1 cellular context compared by ENCODE assay signal in the genomic region with DNA sequence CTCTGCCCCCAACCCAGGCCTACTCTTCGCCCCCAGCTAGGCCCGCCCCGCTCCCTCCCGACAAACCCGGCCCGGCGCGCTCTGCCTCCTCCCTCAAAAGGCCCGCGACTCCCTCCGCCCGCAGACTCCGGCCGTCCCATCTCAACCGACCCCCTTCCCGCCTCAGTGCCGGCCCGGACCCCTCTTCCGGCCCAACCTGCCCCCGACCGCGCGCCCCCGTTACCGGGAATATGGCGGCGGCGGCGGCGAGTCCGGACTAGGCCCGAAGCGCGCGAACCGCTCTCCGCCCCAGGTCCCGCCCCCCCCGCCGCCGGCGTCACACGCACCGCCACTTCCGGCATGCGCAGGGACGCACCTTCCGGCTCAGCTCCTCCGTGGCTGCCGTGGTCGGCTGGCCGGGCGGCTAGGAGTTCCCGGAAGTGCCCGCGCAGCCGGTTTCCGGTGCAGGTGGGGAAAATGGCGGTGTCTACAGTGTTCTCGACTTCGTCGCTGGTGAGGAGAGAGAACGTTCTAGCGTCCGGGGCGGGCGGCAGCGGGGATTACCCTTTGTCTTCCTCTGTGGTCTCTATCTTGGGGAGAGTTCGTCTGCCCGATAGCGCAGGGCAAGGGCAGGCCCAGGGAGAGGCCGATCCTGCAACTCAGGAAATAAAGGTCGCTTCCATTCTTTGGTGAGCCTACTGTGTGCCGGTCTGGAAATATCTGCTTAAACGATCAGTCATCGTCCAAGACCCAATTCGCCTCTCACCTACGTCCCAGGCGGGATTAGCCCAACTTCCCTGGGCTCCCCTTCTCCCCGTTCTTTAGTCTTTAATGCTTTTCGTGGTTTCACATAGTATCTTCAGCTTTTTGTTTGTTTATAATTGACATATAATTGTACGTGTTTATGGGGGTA.
TF ChIP-seq lines count a peak whose summit lies in the region.

A gene with protein sequence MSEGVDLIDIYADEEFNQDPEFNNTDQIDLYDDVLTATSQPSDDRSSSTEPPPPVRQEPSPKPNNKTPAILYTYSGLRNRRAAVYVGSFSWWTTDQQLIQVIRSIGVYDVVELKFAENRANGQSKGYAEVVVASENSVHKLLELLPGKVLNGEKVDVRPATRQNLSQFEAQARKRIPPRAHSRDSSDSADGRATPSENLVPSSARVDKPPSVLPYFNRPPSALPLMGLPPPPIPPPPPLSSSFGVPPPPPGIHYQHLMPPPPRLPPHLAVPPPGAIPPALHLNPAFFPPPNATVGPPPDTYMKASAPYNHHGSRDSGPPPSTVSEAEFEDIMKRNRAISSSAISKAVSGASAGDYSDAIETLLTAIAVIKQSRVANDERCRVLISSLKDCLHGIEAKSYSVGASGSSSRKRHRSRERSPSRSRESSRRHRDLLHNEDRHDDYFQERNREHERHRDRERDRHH (minus strand): TSS at position 285 of the 892 bp plus-strand sequence. CDS start 740 bp downstream, outside the sequence.
A gene (plus strand): TSS at position 434 of the 892 bp plus-strand sequence. CDS start 23 bp downstream, at position 457.

TF ChIP-seq in HEK293, 187 proteins besides CTCF, POLR2A, EP300 and RAD21 (continued from another document):
- TF ChIP-seq ZNF174 (tag by site-specific recombination; IDR thresholded peaks at IDR 0.05) (no peak), KLF9 (tag by site-specific recombination; IDR thresholded peaks at IDR 0.05; ENCODE audit: low read depth) (peak; percentile 85), ZNF350 (tag by site-specific recombination; IDR thresholded peaks at IDR 0.05) (no peak), ZNF521 (tag by site-specific recombination; IDR thresholded peaks at IDR 0.05) (no peak), ZNF501 (tag by site-specific recombination; IDR thresholded peaks at IDR 0.05) (peak; percentile 95; the same call in 1 of the 2 replicates), HOXC10 (CRISPR knock-in tag; IDR thresholded peaks at IDR 0.05) (no peak), ZNF214 (tag by site-specific recombination; IDR thresholded peaks at IDR 0.05; ENCODE audit: borderline replicate concordance) (no peak), ZEB2 (tag by site-specific recombination; IDR thresholded peaks at IDR 0.05) (peak; percentile 95), ZNF624 (tag by site-specific recombination; IDR thresholded peaks at IDR 0.05) (no peak), ZNF24 (tag by site-specific recombination; IDR thresholded peaks at IDR 0.05) (no peak), ZNF324 (tag by site-specific recombination; IDR thresholded peaks at IDR 0.05) (peak; percentile 61; the same call in 1 of the 2 replicates), ZXDB (tag by site-specific recombination; IDR thresholded peaks at IDR 0.05) (peak; percentile 86), KLF7 (tag by site-specific recombination; IDR thresholded peaks at IDR 0.05; ENCODE audit: borderline replicate concordance) (no peak), ZNF175 (tag by site-specific recombination; IDR thresholded peaks at IDR 0.05) (no peak), SCRT2 (tag by site-specific recombination; IDR thresholded peaks at IDR 0.05) (0 out of 2 replicates have a peak, but pooled peaks have one; percentile 27), ZNF202 (tag by site-specific recombination; IDR thresholded peaks at IDR 0.05; ENCODE audit: borderline replicate concordance) (no peak), GLI4 (tag by site-specific recombination; IDR thresholded peaks at IDR 0.05) (peak; percentile 80; the same call in 1 of the 2 replicates), ZFP3 (tag by site-specific recombination; IDR thresholded peaks at IDR 0.05; ENCODE audit: low read depth) (no peak), ZSCAN23 (tag by site-specific recombination; IDR thresholded peaks at IDR 0.05) (no peak), ZBTB21 (tag by site-specific recombination; IDR thresholded peaks at IDR 0.05) (no peak), GLIS1 (tag by site-specific recombination; IDR thresholded peaks at IDR 0.05) (no peak), ZIC2 (tag by site-specific recombination; IDR thresholded peaks at IDR 0.05) (peak; percentile 35; the same call in 1 of the 2 replicates), ZNF184 (tag by site-specific recombination; IDR thresholded peaks at IDR 0.05) (no peak), ZNF391 (tag by site-specific recombination; IDR thresholded peaks at IDR 0.05; ENCODE audit: borderline replicate concordance, low read depth) (peak; percentile 87), ZNF416 (tag by site-specific recombination; IDR thresholded peaks at IDR 0.05) (no peak)
- TF ChIP-seq, protein P1, sequence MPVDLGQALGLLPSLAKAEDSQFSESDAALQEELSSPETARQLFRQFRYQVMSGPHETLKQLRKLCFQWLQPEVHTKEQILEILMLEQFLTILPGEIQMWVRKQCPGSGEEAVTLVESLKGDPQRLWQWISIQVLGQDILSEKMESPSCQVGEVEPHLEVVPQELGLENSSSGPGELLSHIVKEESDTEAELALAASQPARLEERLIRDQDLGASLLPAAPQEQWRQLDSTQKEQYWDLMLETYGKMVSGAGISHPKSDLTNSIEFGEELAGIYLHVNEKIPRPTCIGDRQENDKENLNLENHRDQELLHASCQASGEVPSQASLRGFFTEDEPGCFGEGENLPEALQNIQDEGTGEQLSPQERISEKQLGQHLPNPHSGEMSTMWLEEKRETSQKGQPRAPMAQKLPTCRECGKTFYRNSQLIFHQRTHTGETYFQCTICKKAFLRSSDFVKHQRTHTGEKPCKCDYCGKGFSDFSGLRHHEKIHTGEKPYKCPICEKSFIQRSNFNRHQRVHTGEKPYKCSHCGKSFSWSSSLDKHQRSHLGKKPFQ (tag by site-specific recombination; IDR thresholded peaks at IDR 0.05) = no peak
- TF ChIP-seq, protein P2, sequence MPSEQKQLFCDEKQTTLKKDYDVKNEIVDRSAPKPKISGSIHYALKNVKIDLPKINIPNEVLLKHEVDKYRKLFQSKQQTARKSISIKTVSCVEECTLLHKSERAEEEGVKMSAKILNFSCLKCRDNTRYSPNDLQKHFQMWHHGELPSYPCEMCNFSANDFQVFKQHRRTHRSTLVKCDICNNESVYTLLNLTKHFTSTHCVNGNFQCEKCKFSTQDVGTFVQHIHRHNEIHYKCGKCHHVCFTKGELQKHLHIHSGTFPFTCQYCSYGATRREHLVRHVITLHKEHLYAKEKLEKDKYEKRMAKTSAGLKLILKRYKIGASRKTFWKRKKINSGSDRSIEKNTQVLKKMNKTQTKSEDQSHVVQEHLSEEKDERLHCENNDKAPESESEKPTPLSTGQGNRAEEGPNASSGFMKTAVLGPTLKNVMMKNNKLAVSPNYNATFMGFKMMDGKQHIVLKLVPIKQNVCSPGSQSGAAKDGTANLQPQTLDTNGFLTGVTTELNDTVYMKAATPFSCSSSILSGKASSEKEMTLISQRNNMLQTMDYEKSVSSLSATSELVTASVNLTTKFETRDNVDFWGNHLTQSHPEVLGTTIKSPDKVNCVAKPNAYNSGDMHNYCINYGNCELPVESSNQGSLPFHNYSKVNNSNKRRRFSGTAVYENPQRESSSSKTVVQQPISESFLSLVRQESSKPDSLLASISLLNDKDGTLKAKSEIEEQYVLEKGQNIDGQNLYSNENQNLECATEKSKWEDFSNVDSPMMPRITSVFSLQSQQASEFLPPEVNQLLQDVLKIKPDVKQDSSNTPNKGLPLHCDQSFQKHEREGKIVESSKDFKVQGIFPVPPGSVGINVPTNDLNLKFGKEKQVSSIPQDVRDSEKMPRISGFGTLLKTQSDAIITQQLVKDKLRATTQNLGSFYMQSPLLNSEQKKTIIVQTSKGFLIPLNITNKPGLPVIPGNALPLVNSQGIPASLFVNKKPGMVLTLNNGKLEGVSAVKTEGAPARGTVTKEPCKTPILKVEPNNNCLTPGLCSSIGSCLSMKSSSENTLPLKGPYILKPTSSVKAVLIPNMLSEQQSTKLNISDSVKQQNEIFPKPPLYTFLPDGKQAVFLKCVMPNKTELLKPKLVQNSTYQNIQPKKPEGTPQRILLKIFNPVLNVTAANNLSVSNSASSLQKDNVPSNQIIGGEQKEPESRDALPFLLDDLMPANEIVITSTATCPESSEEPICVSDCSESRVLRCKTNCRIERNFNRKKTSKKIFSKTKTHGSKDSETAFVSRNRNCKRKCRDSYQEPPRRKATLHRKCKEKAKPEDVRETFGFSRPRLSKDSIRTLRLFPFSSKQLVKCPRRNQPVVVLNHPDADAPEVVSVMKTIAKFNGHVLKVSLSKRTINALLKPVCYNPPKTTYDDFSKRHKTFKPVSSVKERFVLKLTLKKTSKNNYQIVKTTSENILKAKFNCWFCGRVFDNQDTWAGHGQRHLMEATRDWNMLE (tag by site-specific recombination; conservative IDR thresholded peaks at IDR 0.05; ENCODE audit: low read depth) = peak; percentile 69
- TF ChIP-seq, protein P3, sequence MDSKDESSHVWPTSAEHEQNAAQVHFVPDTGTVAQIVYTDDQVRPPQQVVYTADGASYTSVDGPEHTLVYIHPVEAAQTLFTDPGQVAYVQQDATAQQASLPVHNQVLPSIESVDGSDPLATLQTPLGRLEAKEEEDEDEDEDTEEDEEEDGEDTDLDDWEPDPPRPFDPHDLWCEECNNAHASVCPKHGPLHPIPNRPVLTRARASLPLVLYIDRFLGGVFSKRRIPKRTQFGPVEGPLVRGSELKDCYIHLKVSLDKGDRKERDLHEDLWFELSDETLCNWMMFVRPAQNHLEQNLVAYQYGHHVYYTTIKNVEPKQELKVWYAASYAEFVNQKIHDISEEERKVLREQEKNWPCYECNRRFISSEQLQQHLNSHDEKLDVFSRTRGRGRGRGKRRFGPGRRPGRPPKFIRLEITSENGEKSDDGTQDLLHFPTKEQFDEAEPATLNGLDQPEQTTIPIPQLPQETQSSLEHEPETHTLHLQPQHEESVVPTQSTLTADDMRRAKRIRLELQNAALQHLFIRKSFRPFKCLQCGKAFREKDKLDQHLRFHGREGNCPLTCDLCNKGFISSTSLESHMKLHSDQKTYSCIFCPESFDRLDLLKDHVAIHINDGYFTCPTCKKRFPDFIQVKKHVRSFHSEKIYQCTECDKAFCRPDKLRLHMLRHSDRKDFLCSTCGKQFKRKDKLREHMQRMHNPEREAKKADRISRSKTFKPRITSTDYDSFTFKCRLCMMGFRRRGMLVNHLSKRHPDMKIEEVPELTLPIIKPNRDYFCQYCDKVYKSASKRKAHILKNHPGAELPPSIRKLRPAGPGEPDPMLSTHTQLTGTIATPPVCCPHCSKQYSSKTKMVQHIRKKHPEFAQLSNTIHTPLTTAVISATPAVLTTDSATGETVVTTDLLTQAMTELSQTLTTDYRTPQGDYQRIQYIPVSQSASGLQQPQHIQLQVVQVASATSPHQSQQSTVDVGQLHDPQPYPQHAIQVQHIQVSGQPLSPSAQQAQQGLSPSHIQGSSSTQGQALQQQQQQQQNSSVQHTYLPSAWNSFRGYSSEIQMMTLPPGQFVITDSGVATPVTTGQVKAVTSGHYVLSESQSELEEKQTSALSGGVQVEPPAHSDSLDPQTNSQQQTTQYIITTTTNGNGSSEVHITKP (tag by site-specific recombination; IDR thresholded peaks at IDR 0.05) = no peak
- TF ChIP-seq, protein P4, sequence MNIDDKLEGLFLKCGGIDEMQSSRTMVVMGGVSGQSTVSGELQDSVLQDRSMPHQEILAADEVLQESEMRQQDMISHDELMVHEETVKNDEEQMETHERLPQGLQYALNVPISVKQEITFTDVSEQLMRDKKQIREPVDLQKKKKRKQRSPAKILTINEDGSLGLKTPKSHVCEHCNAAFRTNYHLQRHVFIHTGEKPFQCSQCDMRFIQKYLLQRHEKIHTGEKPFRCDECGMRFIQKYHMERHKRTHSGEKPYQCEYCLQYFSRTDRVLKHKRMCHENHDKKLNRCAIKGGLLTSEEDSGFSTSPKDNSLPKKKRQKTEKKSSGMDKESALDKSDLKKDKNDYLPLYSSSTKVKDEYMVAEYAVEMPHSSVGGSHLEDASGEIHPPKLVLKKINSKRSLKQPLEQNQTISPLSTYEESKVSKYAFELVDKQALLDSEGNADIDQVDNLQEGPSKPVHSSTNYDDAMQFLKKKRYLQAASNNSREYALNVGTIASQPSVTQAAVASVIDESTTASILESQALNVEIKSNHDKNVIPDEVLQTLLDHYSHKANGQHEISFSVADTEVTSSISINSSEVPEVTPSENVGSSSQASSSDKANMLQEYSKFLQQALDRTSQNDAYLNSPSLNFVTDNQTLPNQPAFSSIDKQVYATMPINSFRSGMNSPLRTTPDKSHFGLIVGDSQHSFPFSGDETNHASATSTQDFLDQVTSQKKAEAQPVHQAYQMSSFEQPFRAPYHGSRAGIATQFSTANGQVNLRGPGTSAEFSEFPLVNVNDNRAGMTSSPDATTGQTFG (tag by site-specific recombination; IDR thresholded peaks at IDR 0.05; ENCODE audit: borderline replicate concordance) = 0 out of 2 replicates have a peak, but pooled peaks have one; percentile 55
- TF ChIP-seq, protein P5, sequence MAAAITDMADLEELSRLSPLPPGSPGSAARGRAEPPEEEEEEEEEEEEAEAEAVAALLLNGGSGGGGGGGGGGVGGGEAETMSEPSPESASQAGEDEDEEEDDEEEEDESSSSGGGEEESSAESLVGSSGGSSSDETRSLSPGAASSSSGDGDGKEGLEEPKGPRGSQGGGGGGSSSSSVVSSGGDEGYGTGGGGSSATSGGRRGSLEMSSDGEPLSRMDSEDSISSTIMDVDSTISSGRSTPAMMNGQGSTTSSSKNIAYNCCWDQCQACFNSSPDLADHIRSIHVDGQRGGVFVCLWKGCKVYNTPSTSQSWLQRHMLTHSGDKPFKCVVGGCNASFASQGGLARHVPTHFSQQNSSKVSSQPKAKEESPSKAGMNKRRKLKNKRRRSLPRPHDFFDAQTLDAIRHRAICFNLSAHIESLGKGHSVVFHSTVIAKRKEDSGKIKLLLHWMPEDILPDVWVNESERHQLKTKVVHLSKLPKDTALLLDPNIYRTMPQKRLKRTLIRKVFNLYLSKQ (tag by site-specific recombination; IDR thresholded peaks at IDR 0.05; ENCODE audit: borderline replicate concordance) = no peak
- TF ChIP-seq, protein P6, sequence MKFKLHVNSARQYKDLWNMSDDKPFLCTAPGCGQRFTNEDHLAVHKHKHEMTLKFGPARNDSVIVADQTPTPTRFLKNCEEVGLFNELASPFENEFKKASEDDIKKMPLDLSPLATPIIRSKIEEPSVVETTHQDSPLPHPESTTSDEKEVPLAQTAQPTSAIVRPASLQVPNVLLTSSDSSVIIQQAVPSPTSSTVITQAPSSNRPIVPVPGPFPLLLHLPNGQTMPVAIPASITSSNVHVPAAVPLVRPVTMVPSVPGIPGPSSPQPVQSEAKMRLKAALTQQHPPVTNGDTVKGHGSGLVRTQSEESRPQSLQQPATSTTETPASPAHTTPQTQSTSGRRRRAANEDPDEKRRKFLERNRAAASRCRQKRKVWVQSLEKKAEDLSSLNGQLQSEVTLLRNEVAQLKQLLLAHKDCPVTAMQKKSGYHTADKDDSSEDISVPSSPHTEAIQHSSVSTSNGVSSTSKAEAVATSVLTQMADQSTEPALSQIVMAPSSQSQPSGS (tag by site-specific recombination; IDR thresholded peaks at IDR 0.05; ENCODE audit: low read depth) = no peak
TF ChIP-seq in HEK293: peak in this region for 61.
